In genomic region chr6:136409598-136409997, GRCh38 we compare ENCODE assay signal across 28 cellular contexts.
"Had no signal": no experiment of that assay in that cellular context is flagged by ENCODE, and none has a peak within 500 bp of the region (broad histone marks: within the 10 kb centered on the region; RNA-seq: fewer than 3 reads in every experiment).

No MANE protein-coding gene starts in this region.

- DNase-seq: activated CD4-positive, alpha-beta T cell treated with anti-CD3 and anti-CD28 coated beads for 1 hour; activated CD4-positive, alpha-beta T cell treated with anti-CD3 and anti-CD28 coated beads, Interleukin-2, amount 10 ng/mL, durations not matched to agents 7 days and 5 days; activated CD8-positive, alpha-beta T cell treated with anti-CD3 and anti-CD28 coated beads for 36 hours; activated naive CD8-positive, alpha-beta T cell treated with anti-CD3 and anti-CD28 coated beads, Interleukin-2, amount 50 U/mL, for 24 hours; activated T-cell treated with anti-CD3 and anti-CD28 coated beads, Interleukin-2, amount 50 U/mL, for 4 hours; amygdala; dermis blood vessel endothelial cell; effector memory CD4-positive, alpha-beta T cell; erythroblast; head of caudate nucleus; hippocampal formation; left cardiac atrium; left ventricle myocardium superior; mammary epithelial cell; posterior cingulate gyrus; right lobe of liver; stimulated activated CD4-positive, alpha-beta T cell treated with anti-CD3 and anti-CD28 coated beads, Interleukin-12 subunit alpha, Interleukin-12 subunit beta, amount 100 ng/mL, for 4 hours; stimulated activated CD4-positive, alpha-beta T cell treated with anti-CD3 and anti-CD28 coated beads, Interleukin-4, amount 100 ng/mL, for 1 hour; T-helper 17 cell; T1000; tibial artery; upper lobe of right lung had no signal

- H3K27ac ChIP-seq: right lobe of liver, tibial artery, upper lobe of right lung had no signal

- H3K36me3 Mint-ChIP-seq: activated naive CD4-positive, alpha-beta T cell treated with anti-CD3 and anti-CD28 coated beads, Interleukin-2, amount 50 U/mL, for 24 hours had no signal

- H3K9me3 Mint-ChIP-seq: activated CD4-positive, alpha-beta T cell treated with anti-CD3 and anti-CD28 coated beads, Interleukin-2, amount 10 ng/mL, durations not matched to agents 7 days and 5 days; activated CD8-positive, alpha-beta T cell treated with anti-CD3 and anti-CD28 coated beads for 36 hours; activated naive CD4-positive, alpha-beta T cell treated with anti-CD3 and anti-CD28 coated beads, Interleukin-2, amount 50 U/mL, for 24 hours; activated naive CD8-positive, alpha-beta T cell treated with anti-CD3 and anti-CD28 coated beads, Interleukin-2, amount 50 U/mL, for 24 hours; activated T-cell treated with anti-CD3 and anti-CD28 coated beads, Interleukin-2, amount 50 U/mL, for 4 hours; activated T-helper 2 cell treated with anti-CD3 and anti-CD28 coated beads, Interferon-gamma antibody, Interleukin-2, Interleukin-4, amounts not matched to agents 10 μg/mL and 5 μg/mL and 100 μg/mL, durations not matched to agents 14 hours and 24 hours and 36 hours; central memory CD8-positive, alpha-beta T cell; nephron; stimulated activated naive CD8-positive, alpha-beta T cell treated with anti-CD3 and anti-CD28 coated beads, Interleukin-15, Interleukin-2, amounts not matched to agents 100 ng/mL and 50 ng/mL, for 24 hours had no signal

- H3K4me3 Mint-ChIP-seq: activated CD4-positive, alpha-beta T cell treated with anti-CD3 and anti-CD28 coated beads, Interleukin-2, amount 10 ng/mL, durations not matched to agents 7 days and 5 days; activated CD8-positive, alpha-beta T cell treated with anti-CD3 and anti-CD28 coated beads for 36 hours; activated naive CD4-positive, alpha-beta T cell treated with anti-CD3 and anti-CD28 coated beads, Interleukin-2, amount 50 U/mL, for 24 hours; activated naive CD8-positive, alpha-beta T cell treated with anti-CD3 and anti-CD28 coated beads, Interleukin-2, amount 50 U/mL, for 24 hours; activated T-cell treated with anti-CD3 and anti-CD28 coated beads, Interleukin-2, amount 50 U/mL, for 4 hours; central memory CD8-positive, alpha-beta T cell; nephron; stimulated activated naive CD8-positive, alpha-beta T cell treated with anti-CD3 and anti-CD28 coated beads, Interleukin-15, Interleukin-2, amounts not matched to agents 100 ng/mL and 50 ng/mL, for 24 hours; T-helper 17 cell had no signal

- H3K27me3 Mint-ChIP-seq: activated naive CD4-positive, alpha-beta T cell treated with anti-CD3 and anti-CD28 coated beads, Interleukin-2, amount 50 U/mL, for 24 hours had no signal

- H3K4me3 ChIP-seq: breast epithelium, right lobe of liver, tibial artery, upper lobe of right lung had no signal

- H3K4me1 Mint-ChIP-seq: activated naive CD4-positive, alpha-beta T cell treated with anti-CD3 and anti-CD28 coated beads, Interleukin-2, amount 50 U/mL, for 24 hours; activated naive CD8-positive, alpha-beta T cell treated with anti-CD3 and anti-CD28 coated beads, Interleukin-2, amount 50 U/mL, for 24 hours; central memory CD8-positive, alpha-beta T cell; T-helper 17 cell had no signal

- H3K27me3 ChIP-seq: breast epithelium, right lobe of liver, tibial artery, upper lobe of right lung had no signal

- H3K36me3 ChIP-seq: breast epithelium, right lobe of liver, tibial artery, upper lobe of right lung had no signal

- ATAC-seq: activated CD8-positive, alpha-beta T cell treated with anti-CD3 and anti-CD28 coated beads for 36 hours; activated naive CD8-positive, alpha-beta T cell treated with anti-CD3 and anti-CD28 coated beads, Interleukin-2, amount 50 U/mL, for 24 hours; activated T-cell treated with anti-CD3 and anti-CD28 coated beads, Interleukin-2, amount 50 U/mL, for 4 hours; left cardiac atrium; left ventricle myocardium superior; right lobe of liver; T-helper 17 cell; upper lobe of right lung had no signal

- H3K9me3 ChIP-seq: breast epithelium, right lobe of liver, tibial artery, upper lobe of right lung had no signal

- H3K4me1 ChIP-seq: breast epithelium, upper lobe of right lung had no signal

- H3K27ac Mint-ChIP-seq: activated CD4-positive, alpha-beta T cell treated with anti-CD3 and anti-CD28 coated beads, Interleukin-2, amount 10 ng/mL, durations not matched to agents 7 days and 5 days; activated CD8-positive, alpha-beta T cell treated with anti-CD3 and anti-CD28 coated beads for 36 hours; activated naive CD4-positive, alpha-beta T cell treated with anti-CD3 and anti-CD28 coated beads, Interleukin-2, amount 50 U/mL, for 24 hours; activated naive CD8-positive, alpha-beta T cell treated with anti-CD3 and anti-CD28 coated beads, Interleukin-2, amount 50 U/mL, for 24 hours; activated T-helper 2 cell treated with anti-CD3 and anti-CD28 coated beads, Interferon-gamma antibody, Interleukin-2, Interleukin-4, amounts not matched to agents 10 μg/mL and 5 μg/mL and 100 μg/mL, durations not matched to agents 14 hours and 24 hours and 36 hours; nephron; stimulated activated naive CD8-positive, alpha-beta T cell treated with anti-CD3 and anti-CD28 coated beads, Interleukin-15, Interleukin-2, amounts not matched to agents 100 ng/mL and 50 ng/mL, for 24 hours; T-helper 17 cell had no signal
